ENCODE assay signal across 10 cellular contexts in the genomic region with DNA sequence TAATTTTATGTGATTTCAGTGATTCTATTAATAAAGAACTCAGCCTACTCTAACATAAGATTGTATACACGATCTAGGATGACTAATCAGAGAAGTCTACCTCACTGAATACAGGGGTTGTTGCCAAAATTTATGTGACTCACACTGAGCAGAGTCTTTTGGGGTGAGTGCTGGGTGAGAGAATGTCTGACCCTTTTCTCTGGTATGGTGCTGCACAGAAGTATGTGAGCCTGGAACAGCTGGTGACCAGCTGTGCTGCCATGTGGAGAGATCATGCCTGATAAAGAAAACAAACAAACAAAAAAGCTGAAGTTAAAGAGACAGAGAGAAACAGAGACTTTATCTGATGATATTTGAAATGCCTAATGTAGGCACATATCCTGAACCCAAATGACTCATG.
DNase-seq lines count a peak whose midpoint lies in the region; ATAC-seq and TF ChIP-seq lines count a peak whose summit lies in the region.
"Had no signal": no experiment of that assay in that cellular context is flagged by ENCODE, and none has a peak within 500 bp of the region (broad histone marks: within the 10 kb centered on the region; RNA-seq: fewer than 3 reads in every experiment).

No MANE protein-coding gene starts in this region.

- DNase-seq in ELF-1 (ENCODE audit: low read depth, low spot score) (peak; percentile 14), RWPE1 (ENCODE audit: low spot score) (peak; percentile 42), fibroblast of pulmonary artery (ENCODE audit: low read depth) (peak; percentile 79), trophoblast cell (peak; percentile 49 to 74), pons (ENCODE audit: low spot score) (no peak), tibial artery (no peak)
- no peak for DNase-seq in T-helper 2 cell treated with Interferon-gamma antibody and Interleukin-4, amounts not matched to agents 5 μg/mL and 100 μg/mL, for 36 hours (ENCODE audit: low spot score)
- no peak for DNase-seq in activated naive CD8-positive, alpha-beta T cell treated with anti-CD3 and anti-CD28 coated beads, Interleukin-2, amount 50 U/mL, for 24 hours
- DNase-seq: cerebellar nuclear complex had no signal

- H3K4me2 ChIP-seq in trophoblast cell (ENCODE audit: low read length), result no peak overlapping the region

- no peak overlapping the region for H3K14ac ChIP-seq in trophoblast cell (ENCODE audit: low read length)

- H2AK5ac ChIP-seq in trophoblast cell (ENCODE audit: low read length), result no peak overlapping the region

- H2BK5ac ChIP-seq in trophoblast cell (ENCODE audit: low read depth, low read length, poor library complexity), result no peak overlapping the region

- H3K27me3 Mint-ChIP-seq in T-helper 2 cell treated with Interferon-gamma antibody and Interleukin-4, amounts not matched to agents 5 μg/mL and 100 μg/mL, for 36 hours (ENCODE audit: low read depth), result no peaks in the 10 kb centered on the region
- H3K27me3 Mint-ChIP-seq in activated naive CD8-positive, alpha-beta T cell treated with anti-CD3 and anti-CD28 coated beads, Interleukin-2, amount 50 U/mL, for 24 hours, result no peaks in the 10 kb centered on the region
- H3K27me3 Mint-ChIP-seq: IgD-negative memory B cell had no signal

- H3K4me1 ChIP-seq in trophoblast cell (ENCODE audit: control insufficient read depth in 1 of 2, insufficient read depth in 2 of 2, low read length in 2 of 2) (no peaks in the 10 kb centered on the region), tibial artery (no peaks in the 10 kb centered on the region)

- no peaks in the 10 kb centered on the region for H3K4me1 Mint-ChIP-seq in T-helper 2 cell treated with Interferon-gamma antibody and Interleukin-4, amounts not matched to agents 5 μg/mL and 100 μg/mL, for 36 hours (ENCODE audit: low read depth)
- no peaks in the 10 kb centered on the region for H3K4me1 Mint-ChIP-seq in activated naive CD8-positive, alpha-beta T cell treated with anti-CD3 and anti-CD28 coated beads, Interleukin-2, amount 50 U/mL, for 24 hours
- H3K4me1 Mint-ChIP-seq: IgD-negative memory B cell had no signal

- no peak overlapping the region for H3K23ac ChIP-seq in trophoblast cell (ENCODE audit: low read length)

- H4K12ac ChIP-seq in trophoblast cell (ENCODE audit: low read depth, low read length), result no peak overlapping the region

- H4K91ac ChIP-seq in trophoblast cell (ENCODE audit: low read depth, low read length), result no peak overlapping the region

- H2BK12ac ChIP-seq in trophoblast cell (ENCODE audit: low read length), result no peak overlapping the region

- POLR2A ChIA-PET in RWPE1 (lab: Yijun Ruan, JAX; ENCODE audit: low non-redundant PET), result no interaction called here

- H3K4me3 ChIP-seq in fibroblast of pulmonary artery (replicated peaks; ENCODE audit: low read depth, low read length), result no peak overlapping the region
- H3K4me3 ChIP-seq in trophoblast cell (ENCODE audit: low read depth, low read length), result no peak overlapping the region
- no peak overlapping the region for H3K4me3 ChIP-seq in tibial artery

- intact Hi-C loops in tibial artery (cut with DNase I; ENCODE audit: low total_unique reads), result no loop called here

- no peak overlapping the region for H2BK120ac ChIP-seq in trophoblast cell (ENCODE audit: insufficient read depth, low read length, poor library complexity)

- H3K9ac ChIP-seq in trophoblast cell (ENCODE audit: low read length), result no peak overlapping the region

- CTCF ChIA-PET in RWPE1 (lab: Yijun Ruan, JAX), result no interaction called here

- no peak overlapping the region for H3K18ac ChIP-seq in trophoblast cell (ENCODE audit: low read length)

- no peak overlapping the region for H3K4ac ChIP-seq in trophoblast cell (ENCODE audit: low read depth, low read length)

- no peaks in the 10 kb centered on the region for H3K79me1 ChIP-seq in trophoblast cell (ENCODE audit: low read length)

- H3K9me3 Mint-ChIP-seq in T-helper 2 cell treated with Interferon-gamma antibody and Interleukin-4, amounts not matched to agents 5 μg/mL and 100 μg/mL, for 36 hours, result peaks cover 5% of the 10 kb centered on the region
- no peaks in the 10 kb centered on the region for H3K9me3 Mint-ChIP-seq in activated naive CD8-positive, alpha-beta T cell treated with anti-CD3 and anti-CD28 coated beads, Interleukin-2, amount 50 U/mL, for 24 hours

- no peak for ATAC-seq in activated naive CD8-positive, alpha-beta T cell treated with anti-CD3 and anti-CD28 coated beads, Interleukin-2, amount 50 U/mL, for 24 hours

- no peak overlapping the region for H3K4me3 Mint-ChIP-seq in T-helper 2 cell treated with Interferon-gamma antibody and Interleukin-4, amounts not matched to agents 5 μg/mL and 100 μg/mL, for 36 hours
- H3K4me3 Mint-ChIP-seq in activated naive CD8-positive, alpha-beta T cell treated with anti-CD3 and anti-CD28 coated beads, Interleukin-2, amount 50 U/mL, for 24 hours, result no peak overlapping the region
- H3K4me3 Mint-ChIP-seq: IgD-negative memory B cell had no signal

- no peak overlapping the region for H3K27ac Mint-ChIP-seq in T-helper 2 cell treated with Interferon-gamma antibody and Interleukin-4, amounts not matched to agents 5 μg/mL and 100 μg/mL, for 36 hours
- no peak overlapping the region for H3K27ac Mint-ChIP-seq in activated naive CD8-positive, alpha-beta T cell treated with anti-CD3 and anti-CD28 coated beads, Interleukin-2, amount 50 U/mL, for 24 hours
- H3K27ac Mint-ChIP-seq: IgD-negative memory B cell had no signal

- H3K9me3 ChIP-seq in trophoblast cell (ENCODE audit: insufficient read depth, low read depth, low read length) (no peaks in the 10 kb centered on the region), tibial artery (no peaks in the 10 kb centered on the region)

- H3K27me3 ChIP-seq in trophoblast cell (ENCODE audit: insufficient read depth, low read length) (no peaks in the 10 kb centered on the region), tibial artery (no peaks in the 10 kb centered on the region)

- H3K36me3 Mint-ChIP-seq in T-helper 2 cell treated with Interferon-gamma antibody and Interleukin-4, amounts not matched to agents 5 μg/mL and 100 μg/mL, for 36 hours (ENCODE audit: low read depth), result no peaks in the 10 kb centered on the region
- H3K36me3 Mint-ChIP-seq in activated naive CD8-positive, alpha-beta T cell treated with anti-CD3 and anti-CD28 coated beads, Interleukin-2, amount 50 U/mL, for 24 hours (ENCODE audit: low read depth), result no peaks in the 10 kb centered on the region

- TF ChIP-seq CTCF in RWPE1 (conservative IDR thresholded peaks at IDR 0.05; ENCODE audit: low read depth), result no peak
- no peak for TF ChIP-seq CTCF in fibroblast of pulmonary artery (IDR thresholded peaks at IDR 0.05; ENCODE audit: low read length, missing control alignments)
- TF ChIP-seq CTCF in tibial artery (IDR thresholded peaks at IDR 0.05), result no peak

- H4K8ac ChIP-seq in trophoblast cell (ENCODE audit: low read depth, low read length), result no peak overlapping the region

- WGBS in trophoblast cell (ENCODE audit: extremely low coverage, insufficient coverage, insufficient read length), result no CpG with 5 or more reads among the region's 1 CpG

- no peak overlapping the region for H2AFZ ChIP-seq in trophoblast cell (ENCODE audit: insufficient read depth, low read length, poor library complexity)

- no peaks in the 10 kb centered on the region for H3K79me2 ChIP-seq in trophoblast cell (ENCODE audit: control insufficient read depth, insufficient read depth, low read length, poor library complexity)

- H3K27ac ChIP-seq in RWPE1 (no peak overlapping the region), trophoblast cell (ENCODE audit: low read depth, low read length) (no peak overlapping the region), tibial artery (no peak overlapping the region)

- H3K36me3 ChIP-seq in trophoblast cell (ENCODE audit: control insufficient read depth in 1 of 2, insufficient read depth in 2 of 2, low read length in 2 of 2), result no peaks in the 10 kb centered on the region
- H3K36me3 ChIP-seq in tibial artery, result no peaks in the 10 kb centered on the region

Comparison
In these comparisons a context has a peak if more than half of its experiments do, and no peak if none do; other contexts are left out.
1. DNase-seq: peak in ELF-1 (single experiment), RWPE1 (single experiment), fibroblast of pulmonary artery (single experiment) and trophoblast cell (2 of 2); none in pons (single experiment), T-helper 2 cell treated with Interferon-gamma antibody and Interleukin-4, amounts not matched to agents 5 μg/mL and 100 μg/mL, for 36 hours (single experiment), tibial artery (0 of 2) and activated naive CD8-positive, alpha-beta T cell treated with anti-CD3 and anti-CD28 coated beads, Interleukin-2, amount 50 U/mL, for 24 hours (single experiment).